Comparison of ENCODE assay signal across 17 cellular contexts in genomic region chr18:47809420-47809819, GRCh38.
DNase-seq lines count a peak whose midpoint lies in the region; ATAC-seq and TF ChIP-seq lines count a peak whose summit lies in the region.
"Had no signal": no experiment of that assay in that cellular context is flagged by ENCODE, and none has a peak within 500 bp of the region (broad histone marks: within the 10 kb centered on the region; RNA-seq: fewer than 3 reads in every experiment).

No MANE protein-coding gene starts in this region.

- no peak overlapping the region for H3K4me3 ChIP-seq in fibroblast of mammary gland (ENCODE audit: control insufficient read depth, low read depth, low read length)
- H3K4me3 ChIP-seq: K562, SJSA1 had no signal

- no peaks in the 10 kb centered on the region for H3K27me3 Mint-ChIP-seq in natural killer cell treated with Interleukin-12 subunit alpha and Interleukin-12 subunit beta and Interleukin-15 and Interleukin-18, amount 100 ng/mL, for 72 hours
- H3K27me3 Mint-ChIP-seq: CD4-positive, CD25-positive, alpha-beta regulatory T cell had no signal

- DNase-seq in D341Med (ENCODE audit: low spot score) (peak; percentile 69), DMS79 treated with DMSO at 0.1 percent for 48 hours (lab: John Stamatoyannopoulos, UW) (peak; percentile 83), NCI-H2227 (lab: John Stamatoyannopoulos, UW; ENCODE audit: unreplicated experiment) (peak; percentile 87), fibroblast of mammary gland (ENCODE audit: low read depth) (peak; percentile 6)
- no peak for DNase-seq in natural killer cell treated with Interleukin-12 subunit alpha and Interleukin-12 subunit beta and Interleukin-15 and Interleukin-18, amount 100 ng/mL, for 72 hours (ENCODE audit: low spot score)
- DNase-seq: Caco-2; CD4-positive, CD25-positive, alpha-beta regulatory T cell; H7; NCI-H1694; NCI-H510A treated with DMSO at 0.1 percent for 48 hours; PC-3 had no signal

- H3K27ac Mint-ChIP-seq in natural killer cell treated with Interleukin-12 subunit alpha and Interleukin-12 subunit beta and Interleukin-15 and Interleukin-18, amount 100 ng/mL, for 72 hours = peak overlapping the region in 1 of 2 donors; percentile 26
- H3K27ac Mint-ChIP-seq: CD4-positive, CD25-positive, alpha-beta regulatory T cell; T-helper 2 cell treated with Interferon-gamma antibody and Interleukin-4, amounts not matched to agents 5 μg/mL and 100 μg/mL, for 36 hours had no signal

- no peaks in the 10 kb centered on the region for H3K4me1 Mint-ChIP-seq in natural killer cell treated with Interleukin-12 subunit alpha and Interleukin-12 subunit beta and Interleukin-15 and Interleukin-18, amount 100 ng/mL, for 72 hours (ENCODE audit: low read depth in 2 of 2)

- no peak for ATAC-seq in natural killer cell treated with Interleukin-12 subunit alpha and Interleukin-12 subunit beta and Interleukin-15 and Interleukin-18, amount 100 ng/mL, for 72 hours
- ATAC-seq in HG03280 (IDR thresholded peaks at IDR 0.05; ENCODE audit: unreplicated experiment) (no peak), HG02588 (IDR thresholded peaks at IDR 0.05; ENCODE audit: unreplicated experiment) (no peak), HG02870 (IDR thresholded peaks at IDR 0.05; ENCODE audit: unreplicated experiment) (no peak)
- ATAC-seq: K562, PC-3 had no signal

- TF ChIP-seq CTCF in fibroblast of mammary gland (conservative IDR thresholded peaks at IDR 0.05; ENCODE audit: control insufficient read depth, insufficient read depth, low read depth, low read length) = no peak

- no peaks in the 10 kb centered on the region for H3K9me3 Mint-ChIP-seq in natural killer cell treated with Interleukin-12 subunit alpha and Interleukin-12 subunit beta and Interleukin-15 and Interleukin-18, amount 100 ng/mL, for 72 hours
- H3K9me3 Mint-ChIP-seq: T-helper 2 cell treated with Interferon-gamma antibody and Interleukin-4, amounts not matched to agents 5 μg/mL and 100 μg/mL, for 36 hours had no signal

- H3K36me3 Mint-ChIP-seq in natural killer cell treated with Interleukin-12 subunit alpha and Interleukin-12 subunit beta and Interleukin-15 and Interleukin-18, amount 100 ng/mL, for 72 hours = no peaks in the 10 kb centered on the region

- no peak overlapping the region for H3K4me3 Mint-ChIP-seq in natural killer cell treated with Interleukin-12 subunit alpha and Interleukin-12 subunit beta and Interleukin-15 and Interleukin-18, amount 100 ng/mL, for 72 hours
- H3K4me3 Mint-ChIP-seq: CD4-positive, CD25-positive, alpha-beta regulatory T cell; T-helper 2 cell treated with Interferon-gamma antibody and Interleukin-4, amounts not matched to agents 5 μg/mL and 100 μg/mL, for 36 hours had no signal
